ENCODE assay signal across 8 cellular contexts in the genomic region with DNA sequence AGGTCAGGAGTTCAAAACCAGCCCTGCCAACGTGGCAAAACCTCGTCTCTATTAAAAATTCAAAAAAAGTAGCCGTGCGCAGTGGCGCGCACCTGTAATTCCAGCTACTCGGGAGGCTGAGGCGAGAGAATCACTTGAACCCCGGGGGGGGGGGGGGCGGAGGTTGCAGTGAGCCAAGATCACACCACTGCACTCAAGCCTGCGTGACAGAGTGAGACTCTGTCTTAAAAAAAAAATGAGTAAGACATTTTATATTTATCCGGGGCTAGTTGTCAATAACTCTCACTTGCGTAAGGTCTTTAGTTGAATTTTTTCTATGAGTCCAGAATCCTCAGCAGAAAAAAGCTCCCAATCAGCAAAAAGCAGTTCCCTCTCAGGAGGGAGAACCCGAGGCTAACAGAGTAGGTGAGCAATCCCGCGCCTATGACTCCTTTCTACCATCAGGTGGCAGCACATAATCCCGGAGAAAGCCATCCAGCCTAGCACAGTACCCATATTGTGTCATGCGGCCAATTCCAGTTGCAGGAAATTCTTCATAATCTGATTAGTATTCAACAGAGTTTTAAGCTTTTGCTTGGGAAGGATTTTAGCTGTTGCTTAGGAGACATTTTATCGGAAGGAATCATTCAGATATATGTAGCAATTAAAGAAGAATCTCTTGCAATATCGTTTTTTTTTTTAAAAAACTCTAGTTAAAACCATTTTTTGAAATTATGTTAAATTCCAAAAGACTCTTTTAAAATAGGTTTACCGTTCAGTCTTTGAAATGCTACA. TPM values are rescaled to one million over a fixed set of nuclear protein-coding genes. Genes with fewer than 3 reads are reported as not detected.
DNase-seq lines count a peak whose midpoint lies in the region; ATAC-seq and TF ChIP-seq lines count a peak whose summit lies in the region.

No MANE protein-coding gene starts in this region.

- H3K9me3 Mint-ChIP-seq in natural killer cell = no peaks in the 10 kb centered on the region
- H3K9me3 Mint-ChIP-seq in stimulated activated naive B cell treated with anti-CD40 and anti-IgM and Interleukin-4, amounts not matched to agents 10 μg/mL and 1 μg/mL and 100 μg/mL, for 72 hours = no peaks in the 10 kb centered on the region

- no peak overlapping the region for H3K27ac ChIP-seq in DND-41 (ENCODE audit: low read length)
- no peak overlapping the region for H3K27ac ChIP-seq in OCI-LY3 (ENCODE audit: low read length)

- ATAC-seq in DND-41 (ENCODE audit: insufficient read depth, low read depth) = peak; percentile 100
- ATAC-seq in GM21576 (IDR thresholded peaks at IDR 0.05; ENCODE audit: unreplicated experiment) = peak; percentile 98
- ATAC-seq in esophagus mucosa = peak; percentile 96
- ATAC-seq in natural killer cell = peak; percentile 88 to 99 (median 99)
- ATAC-seq in stimulated activated naive B cell treated with anti-CD40 and anti-IgM and Interleukin-4, amounts not matched to agents 10 μg/mL and 1 μg/mL and 100 μg/mL, for 72 hours (replicated peaks) = peak; percentile 98 to 99

- no peak overlapping the region for H3K4me2 ChIP-seq in DND-41 (ENCODE audit: insufficient read depth, low read length)
- peak overlapping the region; percentile 40 for H3K4me2 ChIP-seq in OCI-LY3 (ENCODE audit: low read length)

- peaks cover 0 to 10% of the 10 kb centered on the region in 2 donors for H3K4me1 Mint-ChIP-seq in natural killer cell
- peaks cover 2 to 7% of the 10 kb centered on the region in 2 donors for H3K4me1 Mint-ChIP-seq in stimulated activated naive B cell treated with anti-CD40 and anti-IgM and Interleukin-4, amounts not matched to agents 10 μg/mL and 1 μg/mL and 100 μg/mL, for 72 hours

- no peak overlapping the region for H3K4me3 ChIP-seq in DND-41 (ENCODE audit: low read depth in 1 of 2, low read length in 2 of 2)
- no peak overlapping the region for H3K4me3 ChIP-seq in OCI-LY3 (ENCODE audit: low read length)

- no peaks in the 10 kb centered on the region for H3K36me3 Mint-ChIP-seq in natural killer cell
- no peaks in the 10 kb centered on the region for H3K36me3 Mint-ChIP-seq in stimulated activated naive B cell treated with anti-CD40 and anti-IgM and Interleukin-4, amounts not matched to agents 10 μg/mL and 1 μg/mL and 100 μg/mL, for 72 hours

- H3K4me1 ChIP-seq in DND-41 (ENCODE audit: insufficient read depth, low read length) (0 out of 2 replicates have a peak, but pooled peaks cover 2% of the 10 kb centered on the region), OCI-LY3 (ENCODE audit: low read length) (peaks cover 11% of the 10 kb centered on the region)

- H3K9ac ChIP-seq in DND-41 (ENCODE audit: low read depth, low read length) (no peak overlapping the region), OCI-LY3 (ENCODE audit: low read length) (no peak overlapping the region)

- H3K9me3 ChIP-seq in DND-41 (ENCODE audit: insufficient read depth, low read length, severe bottlenecking) = no peaks in the 10 kb centered on the region
- no peaks in the 10 kb centered on the region for H3K9me3 ChIP-seq in OCI-LY3 (ENCODE audit: insufficient read depth, low read length)

- H2AFZ ChIP-seq in DND-41 (ENCODE audit: low read depth, low read length) (peak overlapping the region; percentile 63), OCI-LY3 (ENCODE audit: low read depth, low read length) (peak overlapping the region; percentile 28; the same call in 1 of the 2 replicates)

- H3K36me3 ChIP-seq in DND-41 (ENCODE audit: insufficient read depth, low read length) (no peaks in the 10 kb centered on the region), OCI-LY3 (replicated peaks; ENCODE audit: low read depth, low read length) (no peaks in the 10 kb centered on the region)

- no peak overlapping the region for H3K4me3 Mint-ChIP-seq in natural killer cell
- no peak overlapping the region for H3K4me3 Mint-ChIP-seq in stimulated activated naive B cell treated with anti-CD40 and anti-IgM and Interleukin-4, amounts not matched to agents 10 μg/mL and 1 μg/mL and 100 μg/mL, for 72 hours

- intact Hi-C loops in natural killer cell (cut with micrococcal nuclease) = loop anchor here (1.0 kb wide), 1 partner anchor 79 kb away; no protein-coding TSS in a partner anchor

- H3K27ac Mint-ChIP-seq in natural killer cell = no peak overlapping the region
- no peak overlapping the region for H3K27ac Mint-ChIP-seq in stimulated activated naive B cell treated with anti-CD40 and anti-IgM and Interleukin-4, amounts not matched to agents 10 μg/mL and 1 μg/mL and 100 μg/mL, for 72 hours

- H3K79me2 ChIP-seq in DND-41 (ENCODE audit: insufficient read depth, low read length) = no peaks in the 10 kb centered on the region
- no peaks in the 10 kb centered on the region for H3K79me2 ChIP-seq in OCI-LY3 (ENCODE audit: low read length)

- no peaks in the 10 kb centered on the region for H4K20me1 ChIP-seq in DND-41 (ENCODE audit: insufficient read depth, low read length)
- no peaks in the 10 kb centered on the region for H4K20me1 ChIP-seq in OCI-LY3 (ENCODE audit: insufficient read depth, low read length)

- H3K27me3 Mint-ChIP-seq in natural killer cell (ENCODE audit: low read depth in 2 of 2) = peaks cover 8 to 14% of the 10 kb centered on the region in 2 donors
- H3K27me3 Mint-ChIP-seq in stimulated activated naive B cell treated with anti-CD40 and anti-IgM and Interleukin-4, amounts not matched to agents 10 μg/mL and 1 μg/mL and 100 μg/mL, for 72 hours = peaks cover 14 to 18% of the 10 kb centered on the region in 2 donors

- DNase-seq in DND-41 (peak; percentile 77), HuH-7 (ENCODE audit: low spot score) (peak; percentile 78), activated T-cell treated with anti-CD3 and anti-CD28 coated beads for 1 hour (ENCODE audit: low read depth) (peak; percentile 37), natural killer cell (peak; percentile 29)
- DNase-seq in stimulated activated naive B cell treated with anti-CD40 and anti-IgM and Interleukin-4, amounts not matched to agents 10 μg/mL and 1 μg/mL and 100 μg/mL, for 72 hours = peak; percentile 53

- H3K27me3 ChIP-seq in DND-41 (ENCODE audit: insufficient read depth, low read length, poor library complexity) (peaks cover 3% of the 10 kb centered on the region), OCI-LY3 (ENCODE audit: low read depth, low read length) (peaks cover 1% of the 10 kb centered on the region; the same call in 1 of the 2 replicates)

- TF ChIP-seq CTCF in DND-41 (IDR thresholded peaks at IDR 0.05; ENCODE audit: borderline replicate concordance, extremely low read depth, low read length, poor library complexity, severe bottlenecking) = peak; percentile 93
- peak; percentile 86 for TF ChIP-seq CTCF in OCI-LY3 (IDR thresholded peaks at IDR 0.05; ENCODE audit: low read depth, low read length)
- peak; percentile 89 for TF ChIP-seq CTCF in natural killer cell (IDR thresholded peaks at IDR 0.05)

RNA-seq across cellular contexts. Expression of gene CRYGA, which starts 11.9 kb away (rescaled TPM):
- total RNA-seq in esophagus mucosa (not detected), natural killer cell (not detected)

RNA-seq across cellular contexts. Expression of gene C2orf80, which starts 14.6 kb away (rescaled TPM):
- total RNA-seq in esophagus mucosa = not detected
- total RNA-seq in natural killer cell = not detected

RNA-seq across cellular contexts. Expression of gene CRYGB, which starts 29.3 kb away (rescaled TPM):
- total RNA-seq in esophagus mucosa = not detected
- not detected for total RNA-seq in natural killer cell

RNA-seq across cellular contexts. Expression of gene CRYGC, which starts 45.6 kb away (rescaled TPM):
- not detected for total RNA-seq in esophagus mucosa
- not detected for total RNA-seq in natural killer cell

RNA-seq across cellular contexts. Expression of gene CRYGD, which starts 50.9 kb away (rescaled TPM):
- total RNA-seq in esophagus mucosa (not detected), natural killer cell (not detected)
